ENCODE assay signal across 1 cellular context in the genomic region with DNA sequence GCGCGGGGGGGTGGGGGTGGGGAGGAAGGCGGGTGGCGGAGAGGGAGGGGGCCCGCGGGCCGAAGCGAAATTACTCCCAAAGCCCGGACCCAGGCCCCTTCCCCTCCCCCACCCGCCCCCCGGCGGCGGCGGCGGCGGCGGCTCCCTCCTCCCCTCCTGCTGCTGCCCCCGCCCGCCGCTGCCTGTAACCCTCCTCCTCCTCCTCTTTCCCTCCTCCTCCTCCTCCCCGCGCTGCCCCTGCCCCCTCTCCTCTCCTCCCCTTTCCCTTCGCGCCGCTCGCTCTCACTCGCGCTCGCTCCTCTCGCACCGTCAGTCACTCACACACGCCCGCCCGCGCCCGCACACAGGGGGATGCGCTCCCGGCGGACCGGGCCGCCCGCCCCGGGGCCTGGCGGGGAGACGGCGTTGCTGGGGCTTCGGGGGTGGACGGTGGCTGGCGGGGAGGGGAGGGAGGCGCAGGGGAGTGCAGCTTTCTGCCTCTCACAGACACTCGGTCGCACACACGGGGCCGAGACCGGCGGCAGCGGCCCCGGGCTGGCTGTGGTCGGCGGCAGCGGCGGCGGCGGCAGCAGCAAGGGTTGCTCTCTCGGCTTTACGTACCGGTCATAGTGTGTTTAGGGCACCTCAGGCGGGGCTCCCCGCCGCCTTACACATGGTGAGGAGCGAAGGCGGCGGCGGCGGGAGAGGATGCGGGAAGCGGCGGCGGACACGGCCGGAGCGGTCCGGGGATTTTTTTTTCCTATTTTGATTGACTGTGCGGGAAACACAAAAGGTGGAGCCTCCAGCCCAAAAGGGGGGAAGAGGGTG.
A peak's percentile ranks its signal among the peaks of the same experiment; 100 is the strongest.
TF ChIP-seq lines count a peak whose summit lies in the region.

No MANE protein-coding gene starts in this region.

TF ChIP-seq in HepG2, 621 proteins besides CTCF, POLR2A, EP300 and RAD21 (continued from another document and continues in another):
- TF ChIP-seq PCBP1 (IDR thresholded peaks at IDR 0.05; ENCODE audit: borderline replicate concordance, low read depth, low read length) (0 out of 2 replicates have a peak, but pooled peaks have one; percentile 21), MXD1 (CRISPR knock-in tag; IDR thresholded peaks at IDR 0.05) (no peak), STAG1 (CRISPR knock-in tag; IDR thresholded peaks at IDR 0.05) (no peak), HDAC6 (IDR thresholded peaks at IDR 0.05; ENCODE audit: low read depth, low read length) (0 out of 2 replicates have a peak, but pooled peaks have one; percentile 63), HNF4G (IDR thresholded peaks at IDR 0.05; ENCODE audit: borderline replicate concordance, low read depth, low read length) (no peak), HNF4G (CRISPR knock-in tag; IDR thresholded peaks at IDR 0.05; ENCODE audit: borderline replicate concordance, low read depth) (0 out of 2 replicates have a peak, but pooled peaks have one; percentile 3), TGIF2 (CRISPR knock-in tag; IDR thresholded peaks at IDR 0.05) (0 out of 2 replicates have a peak, but pooled peaks have one; percentile 32), ZNF451 (CRISPR knock-in tag; IDR thresholded peaks at IDR 0.05) (0 out of 2 replicates have a peak, but pooled peaks have one; percentile 7), MXD4 (CRISPR knock-in tag; IDR thresholded peaks at IDR 0.05) (0 out of 2 replicates have a peak, but pooled peaks have one; percentile 1), NFIB (CRISPR knock-in tag; IDR thresholded peaks at IDR 0.05; ENCODE audit: borderline replicate concordance) (no peak), ZNF574 (CRISPR knock-in tag; IDR thresholded peaks at IDR 0.05) (peak; percentile 28; the same call in 1 of the 2 replicates), ZC3H4 (CRISPR knock-in tag; IDR thresholded peaks at IDR 0.05; ENCODE audit: borderline replicate concordance) (peak; percentile 91; the same call in 1 of the 2 replicates), ZNF615 (CRISPR knock-in tag; IDR thresholded peaks at IDR 0.05; ENCODE audit: borderline replicate concordance) (no peak), ZMAT3 (CRISPR knock-in tag; conservative IDR thresholded peaks at IDR 0.05) (no peak), SOX13 (IDR thresholded peaks at IDR 0.05) (no peak), SOX13 (CRISPR knock-in tag; conservative IDR thresholded peaks at IDR 0.05 in 1 of 2, IDR thresholded peaks at IDR 0.05 in 1 of 2) (peak in 1 of 2 experiments; percentile 64; a peak in 1 of 4 replicates), ZNF790 (CRISPR knock-in tag; IDR thresholded peaks at IDR 0.05; ENCODE audit: borderline replicate concordance) (peak; percentile 35), ZNF672 (CRISPR knock-in tag; IDR thresholded peaks at IDR 0.05) (0 out of 2 replicates have a peak, but pooled peaks have one; percentile 82), ATF7-NPFF (CRISPR knock-in tag; IDR thresholded peaks at IDR 0.05; ENCODE audit: low read depth) (peak; percentile 4; the same call in 1 of the 2 replicates), RBFOX2 (IDR thresholded peaks at IDR 0.05; ENCODE audit: low read depth, low read length) (peak; percentile 51; the same call in 1 of the 2 replicates), ZFP37 (CRISPR knock-in tag; IDR thresholded peaks at IDR 0.05; ENCODE audit: borderline replicate concordance) (peak; percentile 33; the same call in 1 of the 2 replicates), TFAP4 (IDR thresholded peaks at IDR 0.05; ENCODE audit: borderline replicate concordance, low read depth) (peak; percentile 4), CENPX (CRISPR knock-in tag; IDR thresholded peaks at IDR 0.05) (no peak), ASH2L (IDR thresholded peaks at IDR 0.05; ENCODE audit: insufficient read length, low read depth, low read length) (peak; percentile 98), ZNF772 (CRISPR knock-in tag; IDR thresholded peaks at IDR 0.05) (peak; percentile 1; the same call in 1 of the 2 replicates), TOPORS (CRISPR knock-in tag; IDR thresholded peaks at IDR 0.05) (0 out of 2 replicates have a peak, but pooled peaks have one; percentile 18), REPIN1 (CRISPR knock-in tag; IDR thresholded peaks at IDR 0.05; ENCODE audit: borderline replicate concordance, low read depth) (0 out of 2 replicates have a peak, but pooled peaks have one; percentile 9), ZBTB43 (CRISPR knock-in tag; conservative IDR thresholded peaks at IDR 0.05) (peak; percentile 6; the same call in 1 of the 2 replicates), MTF1 (CRISPR knock-in tag; IDR thresholded peaks at IDR 0.05) (peak; percentile 16; the same call in 1 of the 2 replicates), ZBTB21 (CRISPR knock-in tag; IDR thresholded peaks at IDR 0.05) (no peak), ETV6 (CRISPR knock-in tag; conservative IDR thresholded peaks at IDR 0.05) (peak; percentile 41; the same call in 1 of the 2 replicates), NFKBIZ (CRISPR knock-in tag; IDR thresholded peaks at IDR 0.05) (0 out of 2 replicates have a peak, but pooled peaks have one; percentile 3), HNRNPK (IDR thresholded peaks at IDR 0.05; ENCODE audit: low read depth, low read length, poor library complexity, severe bottlenecking) (peak; percentile 97), ZNF263 (CRISPR knock-in tag; IDR thresholded peaks at IDR 0.05) (peak; percentile 93), CAMTA2 (CRISPR knock-in tag; IDR thresholded peaks at IDR 0.05; ENCODE audit: borderline replicate concordance) (peak; percentile 9; the same call in 1 of the 2 replicates), ZNF567 (CRISPR knock-in tag; IDR thresholded peaks at IDR 0.05; ENCODE audit: borderline replicate concordance) (no peak), MED8 (CRISPR knock-in tag; IDR thresholded peaks at IDR 0.05; ENCODE audit: insufficient replicate concordance) (peak; percentile 42), NCOR1 (IDR thresholded peaks at IDR 0.05; ENCODE audit: borderline replicate concordance, low read length) (peak; percentile 55; the same call in 1 of the 2 replicates)
- TF ChIP-seq, protein P1, sequence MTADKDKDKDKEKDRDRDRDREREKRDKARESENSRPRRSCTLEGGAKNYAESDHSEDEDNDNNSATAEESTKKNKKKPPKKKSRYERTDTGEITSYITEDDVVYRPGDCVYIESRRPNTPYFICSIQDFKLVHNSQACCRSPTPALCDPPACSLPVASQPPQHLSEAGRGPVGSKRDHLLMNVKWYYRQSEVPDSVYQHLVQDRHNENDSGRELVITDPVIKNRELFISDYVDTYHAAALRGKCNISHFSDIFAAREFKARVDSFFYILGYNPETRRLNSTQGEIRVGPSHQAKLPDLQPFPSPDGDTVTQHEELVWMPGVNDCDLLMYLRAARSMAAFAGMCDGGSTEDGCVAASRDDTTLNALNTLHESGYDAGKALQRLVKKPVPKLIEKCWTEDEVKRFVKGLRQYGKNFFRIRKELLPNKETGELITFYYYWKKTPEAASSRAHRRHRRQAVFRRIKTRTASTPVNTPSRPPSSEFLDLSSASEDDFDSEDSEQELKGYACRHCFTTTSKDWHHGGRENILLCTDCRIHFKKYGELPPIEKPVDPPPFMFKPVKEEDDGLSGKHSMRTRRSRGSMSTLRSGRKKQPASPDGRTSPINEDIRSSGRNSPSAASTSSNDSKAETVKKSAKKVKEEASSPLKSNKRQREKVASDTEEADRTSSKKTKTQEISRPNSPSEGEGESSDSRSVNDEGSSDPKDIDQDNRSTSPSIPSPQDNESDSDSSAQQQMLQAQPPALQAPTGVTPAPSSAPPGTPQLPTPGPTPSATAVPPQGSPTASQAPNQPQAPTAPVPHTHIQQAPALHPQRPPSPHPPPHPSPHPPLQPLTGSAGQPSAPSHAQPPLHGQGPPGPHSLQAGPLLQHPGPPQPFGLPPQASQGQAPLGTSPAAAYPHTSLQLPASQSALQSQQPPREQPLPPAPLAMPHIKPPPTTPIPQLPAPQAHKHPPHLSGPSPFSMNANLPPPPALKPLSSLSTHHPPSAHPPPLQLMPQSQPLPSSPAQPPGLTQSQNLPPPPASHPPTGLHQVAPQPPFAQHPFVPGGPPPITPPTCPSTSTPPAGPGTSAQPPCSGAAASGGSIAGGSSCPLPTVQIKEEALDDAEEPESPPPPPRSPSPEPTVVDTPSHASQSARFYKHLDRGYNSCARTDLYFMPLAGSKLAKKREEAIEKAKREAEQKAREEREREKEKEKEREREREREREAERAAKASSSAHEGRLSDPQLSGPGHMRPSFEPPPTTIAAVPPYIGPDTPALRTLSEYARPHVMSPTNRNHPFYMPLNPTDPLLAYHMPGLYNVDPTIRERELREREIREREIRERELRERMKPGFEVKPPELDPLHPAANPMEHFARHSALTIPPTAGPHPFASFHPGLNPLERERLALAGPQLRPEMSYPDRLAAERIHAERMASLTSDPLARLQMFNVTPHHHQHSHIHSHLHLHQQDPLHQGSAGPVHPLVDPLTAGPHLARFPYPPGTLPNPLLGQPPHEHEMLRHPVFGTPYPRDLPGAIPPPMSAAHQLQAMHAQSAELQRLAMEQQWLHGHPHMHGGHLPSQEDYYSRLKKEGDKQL (CRISPR knock-in tag; IDR thresholded peaks at IDR 0.05; ENCODE audit: low read depth): peak; percentile 8; the same call in 1 of the 2 replicates
- TF ChIP-seq, protein P2, sequence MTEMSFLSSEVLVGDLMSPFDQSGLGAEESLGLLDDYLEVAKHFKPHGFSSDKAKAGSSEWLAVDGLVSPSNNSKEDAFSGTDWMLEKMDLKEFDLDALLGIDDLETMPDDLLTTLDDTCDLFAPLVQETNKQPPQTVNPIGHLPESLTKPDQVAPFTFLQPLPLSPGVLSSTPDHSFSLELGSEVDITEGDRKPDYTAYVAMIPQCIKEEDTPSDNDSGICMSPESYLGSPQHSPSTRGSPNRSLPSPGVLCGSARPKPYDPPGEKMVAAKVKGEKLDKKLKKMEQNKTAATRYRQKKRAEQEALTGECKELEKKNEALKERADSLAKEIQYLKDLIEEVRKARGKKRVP (CRISPR knock-in tag; IDR thresholded peaks at IDR 0.05): 0 out of 4 replicates have a peak, but pooled peaks of 1 of the 2 experiments have one; percentile 27
